ENCODE assay signal across 25 cellular contexts in the genomic region with DNA sequence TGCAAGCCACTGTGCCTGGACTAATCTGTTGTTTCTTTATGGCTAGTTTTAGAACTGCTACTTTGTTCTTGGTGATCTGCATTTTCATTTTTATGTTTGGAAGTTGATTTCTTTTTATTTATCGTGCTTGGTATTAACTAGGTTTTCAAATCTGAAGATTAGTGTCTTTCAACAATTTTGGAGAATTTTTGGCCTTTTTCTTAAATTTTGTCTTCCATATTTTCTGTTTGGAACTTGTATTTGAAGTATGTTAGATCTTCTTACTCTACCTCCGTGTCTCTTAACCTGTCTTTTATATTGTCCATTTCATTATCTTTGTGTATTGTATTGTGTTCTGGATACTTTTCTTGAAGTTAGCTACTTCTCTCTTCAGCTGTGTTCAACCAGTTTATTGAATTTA. TPM values are rescaled to one million over a fixed set of nuclear protein-coding genes. Genes with fewer than 3 reads are reported as not detected.
DNase-seq lines count a peak whose midpoint lies in the region; ATAC-seq and FAIRE-seq lines count a peak whose summit lies in the region.
"Had no signal": no experiment of that assay in that cellular context is flagged by ENCODE, and none has a peak within 500 bp of the region (broad histone marks: within the 10 kb centered on the region; RNA-seq: fewer than 3 reads in every experiment).

No MANE protein-coding gene starts in this region.

- ATAC-seq in activated T-helper 17 cell treated with anti-CD3 and anti-CD28 coated beads, Interleukin-2, amount 50 U/mL, for 72 hours (replicated peaks), result no peak
- ATAC-seq: GM12878 had no signal

- H3K27me3 Mint-ChIP-seq in activated T-helper 17 cell treated with anti-CD3 and anti-CD28 coated beads, Interleukin-2, amount 50 U/mL, for 72 hours, result no peaks in the 10 kb centered on the region
- H3K27me3 Mint-ChIP-seq: CD4-positive, alpha-beta memory T cell; CD4-positive, CD25-positive, alpha-beta regulatory T cell; CD8-positive, alpha-beta memory T cell had no signal

- DNase-seq in small intestine (no peak), NCI-H510A treated with DMSO at 0.1 percent for 48 hours (lab: John Stamatoyannopoulos, UW) (no peak), HT-29 (ENCODE audit: low spot score) (no peak)
- no peak for DNase-seq in activated CD8-positive, alpha-beta memory T cell treated with anti-CD3 and anti-CD28 coated beads, Interleukin-2, amount 50 U/mL, for 48 hours
- DNase-seq: 8988T; ACHN; BE2C; C1 segment of cervical spinal cord; CD4-positive, alpha-beta memory T cell; CD4-positive, CD25-positive, alpha-beta regulatory T cell; CD8-positive, alpha-beta memory T cell; COR-L47; DMS 273 treated with DMSO at 0.1 percent for 48 hours; DMS153; DMS53; DMS79; DND-41; EL; GDM1 had no signal

- no peaks in the 10 kb centered on the region for H3K36me3 ChIP-seq in small intestine (ENCODE audit: control insufficient read depth in 2 of 2, insufficient read depth in 2 of 2, low read length in 2 of 2)
- H3K36me3 ChIP-seq: BE2C had no signal

- peak overlapping the region; percentile 60 for H3K27ac Mint-ChIP-seq in activated T-helper 17 cell treated with anti-CD3 and anti-CD28 coated beads, Interleukin-2, amount 50 U/mL, for 72 hours
- H3K27ac Mint-ChIP-seq: CD14-positive monocyte; CD4-positive, CD25-positive, alpha-beta regulatory T cell; CD8-positive, alpha-beta memory T cell had no signal

- H3K27ac ChIP-seq in small intestine (ENCODE audit: low read depth in 1 of 2, low read length in 1 of 2), result no peak overlapping the region
- H3K27ac ChIP-seq: BLaER1 had no signal

- H3K9me3 ChIP-seq in small intestine (ENCODE audit: control insufficient read depth, low read depth), result no peaks in the 10 kb centered on the region
- H3K9me3 ChIP-seq: BE2C had no signal

- no peaks in the 10 kb centered on the region for H3K9me3 Mint-ChIP-seq in activated T-helper 17 cell treated with anti-CD3 and anti-CD28 coated beads, Interleukin-2, amount 50 U/mL, for 72 hours
- H3K9me3 Mint-ChIP-seq: CD4-positive, alpha-beta memory T cell; CD8-positive, alpha-beta memory T cell had no signal

- H3K36me3 Mint-ChIP-seq in activated T-helper 17 cell treated with anti-CD3 and anti-CD28 coated beads, Interleukin-2, amount 50 U/mL, for 72 hours (ENCODE audit: low read depth), result peaks cover 6% of the 10 kb centered on the region

- peaks cover 20% of the 10 kb centered on the region for H3K4me1 Mint-ChIP-seq in activated T-helper 17 cell treated with anti-CD3 and anti-CD28 coated beads, Interleukin-2, amount 50 U/mL, for 72 hours

- H3K4me1 ChIP-seq in small intestine (ENCODE audit: control insufficient read depth in 2 of 2, insufficient read depth in 1 of 2, low read depth in 1 of 2, low read length in 1 of 2), result peaks cover 7 to 15% of the 10 kb centered on the region in 2 donors
- H3K4me1 ChIP-seq: BLaER1 had no signal

- WGBS in small intestine, 3 donors, result 94 to 100% (median 96%) methylated on average over 2 of the region's 2 CpGs

- H3K4me3 ChIP-seq in small intestine (ENCODE audit: low read depth in 1 of 2, low read length in 2 of 2), result no peak overlapping the region
- H3K4me3 ChIP-seq: BLaER1, GM12878 had no signal

- peak; percentile 61 for FAIRE-seq in small intestine (lab: Jason Lieb, UNC)
- FAIRE-seq: A204.1, GM12878, GM12892 had no signal

- H3K4me3 Mint-ChIP-seq in activated T-helper 17 cell treated with anti-CD3 and anti-CD28 coated beads, Interleukin-2, amount 50 U/mL, for 72 hours, result no peak overlapping the region
- H3K4me3 Mint-ChIP-seq: CD14-positive monocyte had no signal

- no peaks in the 10 kb centered on the region for H3K27me3 ChIP-seq in small intestine (ENCODE audit: control insufficient read depth in 2 of 2, insufficient read depth in 2 of 2, low read length in 2 of 2)
- H3K27me3 ChIP-seq: BE2C, BLaER1 had no signal

RNA-seq across cellular contexts. Expression of gene FRS2, which starts 9.5 kb away (rescaled TPM):
- total RNA-seq in activated T-helper 17 cell treated with anti-CD3 and anti-CD28 coated beads, Interleukin-2, amount 50 U/mL, for 72 hours, result 10 to 100 TPM; 11.0 to 12.8 TPM
- 10 to 100 TPM in 1 of 3 donors, 1 to 10 TPM in 2; 5.9 to 10.7 (median 7.8) TPM for polyA plus RNA-seq in small intestine
- total RNA-seq in HT-29 (2014; rRNA removed; shearing (Covaris generic)), result 8.0 and 11.5 TPM in 2 replicates
